ENCODE assay signal across 8 cellular contexts in the genomic region with DNA sequence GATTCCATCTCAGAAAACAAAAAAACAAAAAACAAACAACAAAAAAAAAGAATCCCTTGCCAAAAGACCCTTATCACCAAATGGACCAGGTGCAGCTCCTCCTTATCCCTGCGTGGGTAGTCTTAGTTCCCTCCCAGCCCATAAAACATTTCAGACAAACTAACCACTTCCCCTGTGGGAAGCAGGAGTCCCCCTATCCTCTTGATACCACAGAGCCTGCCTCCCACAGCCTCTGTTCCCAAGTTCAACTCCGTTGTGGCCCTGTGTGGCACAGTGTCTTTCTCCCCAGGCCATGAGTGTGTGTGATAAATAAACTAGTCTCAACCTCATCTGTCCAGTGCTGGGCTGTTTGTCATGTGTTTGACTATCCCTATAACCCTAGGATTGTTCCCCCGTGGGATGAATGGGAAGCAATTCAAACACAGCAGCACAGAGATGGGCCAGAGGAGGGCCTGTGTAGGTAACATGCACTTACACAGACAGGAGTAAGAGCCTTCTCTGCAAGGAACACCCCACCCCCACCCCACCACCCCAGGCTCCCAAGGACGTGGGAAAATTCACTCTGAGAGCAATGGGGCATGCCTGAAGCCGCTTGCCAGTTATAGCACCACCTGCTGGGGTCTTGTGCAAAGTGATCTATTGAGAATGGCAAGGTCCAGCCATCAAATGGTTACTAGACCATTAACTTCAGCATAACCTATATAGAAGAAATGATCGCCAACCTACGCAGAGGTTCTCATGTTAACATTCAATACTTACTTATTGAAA.
DNase-seq lines count a peak whose midpoint lies in the region; ATAC-seq and TF ChIP-seq lines count a peak whose summit lies in the region.

No MANE protein-coding gene starts in this region.

- H3K9me3 Mint-ChIP-seq in brain: peaks cover 0 to 3% (median 0%) of the 10 kb centered on the region in 5 experiments
- H3K9me3 Mint-ChIP-seq in CD4-positive, alpha-beta T cell: no peaks in the 10 kb centered on the region

- intact Hi-C loops in CD4-positive, alpha-beta T cell (cut with DNase I, micrococcal nuclease): no loop called here

- POLR2A ChIA-PET in CD4-positive, alpha-beta T cell (lab: Charles Lee): no interaction called here

- no peaks in the 10 kb centered on the region for H3K27me3 ChIP-seq in CD4-positive, alpha-beta T cell (ENCODE audit: control insufficient read depth, insufficient read depth, low read length)

- DNase-seq in DMS53 treated with DMSO at 0.1 percent for 48 hours (lab: John Stamatoyannopoulos, UW; ENCODE audit: unreplicated experiment): peak; percentile 14
- no peak for DNase-seq in LNCaP clone FGC (ENCODE audit: low read depth)
- peak; percentile 4 for DNase-seq in stimulated activated CD4-positive, alpha-beta T cell treated with anti-CD3 and anti-CD28 coated beads, Interleukin-1b, Interleukin-23, amount 100 ng/mL, for 48 hours
- no peak for DNase-seq in CD4-positive, alpha-beta T cell
- DNase-seq in amniotic stem cell (lab: John Stamatoyannopoulos, UW): no peak

- ATAC-seq in GM19397 (IDR thresholded peaks at IDR 0.05; ENCODE audit: unreplicated experiment) (peak; percentile 41), HG03108 (IDR thresholded peaks at IDR 0.05; ENCODE audit: unreplicated experiment) (no peak)
- ATAC-seq in CD4-positive, alpha-beta T cell (ENCODE audit: poor library complexity): no peak

- peaks cover 4% of the 10 kb centered on the region for H3K27me3 Mint-ChIP-seq in brain
- no peaks in the 10 kb centered on the region for H3K27me3 Mint-ChIP-seq in CD4-positive, alpha-beta T cell

- TF ChIP-seq CTCF in LNCaP clone FGC (IDR thresholded peaks at IDR 0.05; ENCODE audit: control insufficient read depth, extremely low read depth, insufficient read depth) (peak; percentile 56), brain (conservative IDR thresholded peaks at IDR 0.05) (peak; percentile 13 to 34)
- no peak for TF ChIP-seq CTCF in CD4-positive, alpha-beta T cell (IDR thresholded peaks at IDR 0.05)

- H3K4me3 ChIP-seq in LNCaP clone FGC (ENCODE audit: low read depth, low read length): no peak overlapping the region

- no peaks in the 10 kb centered on the region for H3K9me3 ChIP-seq in CD4-positive, alpha-beta T cell (ENCODE audit: control insufficient read depth, low read length)

- CTCF ChIA-PET in CD4-positive, alpha-beta T cell (lab: Charles Lee): no interaction called here

- no peak overlapping the region for H3K27ac ChIP-seq in CD4-positive, alpha-beta T cell (ENCODE audit: low read depth, low read length)

- H3K4me1 Mint-ChIP-seq in brain: peaks cover 17% of the 10 kb centered on the region
- H3K4me1 Mint-ChIP-seq in CD4-positive, alpha-beta T cell (ENCODE audit: low read depth): peaks cover 8% of the 10 kb centered on the region

- no peaks in the 10 kb centered on the region for H3K36me3 Mint-ChIP-seq in brain
- H3K36me3 Mint-ChIP-seq in CD4-positive, alpha-beta T cell (ENCODE audit: low read depth): no peaks in the 10 kb centered on the region

- H3K4me3 Mint-ChIP-seq in brain: no peak overlapping the region
- no peak overlapping the region for H3K4me3 Mint-ChIP-seq in CD4-positive, alpha-beta T cell

- peak overlapping the region in 1 of 5 experiments; percentile 60 for H3K27ac Mint-ChIP-seq in brain
- no peak overlapping the region for H3K27ac Mint-ChIP-seq in CD4-positive, alpha-beta T cell

Comparison
In these comparisons a context has a peak if more than half of its experiments do, and no peak if none do; other contexts are left out.
1. DNase-seq: peak in DMS53 treated with DMSO at 0.1 percent for 48 hours (single experiment) and stimulated activated CD4-positive, alpha-beta T cell treated with anti-CD3 and anti-CD28 coated beads, Interleukin-1b, Interleukin-23, amount 100 ng/mL, for 48 hours (single experiment); none in LNCaP clone FGC (single experiment), CD4-positive, alpha-beta T cell (0 of 10) and amniotic stem cell (single experiment).